In the genomic region with DNA sequence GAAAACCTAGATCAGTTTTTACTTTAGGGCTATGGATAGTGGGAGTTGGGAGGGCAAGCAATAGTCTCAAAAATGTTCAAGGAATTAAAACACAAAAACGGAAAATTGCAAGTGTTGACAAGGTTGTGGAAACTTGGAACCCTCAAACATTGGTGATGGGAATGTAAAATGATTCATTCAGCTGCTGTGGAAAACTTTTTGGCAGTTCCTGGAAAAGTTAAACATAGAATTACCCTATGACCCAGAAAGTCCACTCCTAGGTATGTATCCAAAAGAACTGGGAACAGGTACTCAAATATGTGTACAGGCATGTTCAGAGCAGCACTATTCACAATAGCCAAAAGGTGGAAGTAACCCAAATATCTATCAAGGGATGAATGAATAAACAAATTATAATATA, we compare ENCODE assay signal across 9 cellular contexts. TPM values are rescaled to one million over a fixed set of nuclear protein-coding genes. Genes with fewer than 3 reads are reported as not detected.
DNase-seq lines count a peak whose midpoint lies in the region; ATAC-seq and TF ChIP-seq lines count a peak whose summit lies in the region.
"Had no signal": no experiment of that assay in that cellular context is flagged by ENCODE, and none has a peak within 500 bp of the region (broad histone marks: within the 10 kb centered on the region; RNA-seq: fewer than 3 reads in every experiment).

No MANE protein-coding gene starts in this region.

- TF ChIP-seq CTCF in Calu3 (IDR thresholded peaks at IDR 0.05; ENCODE audit: unreplicated experiment) (no peak), PC-9 (conservative IDR thresholded peaks at IDR 0.05) (no peak)

- H3K4me1 Mint-ChIP-seq in Calu3 (ENCODE audit: low read depth, unreplicated experiment) = peaks cover 28% of the 10 kb centered on the region

- H3F3A ChIP-seq in PC-9 (ENCODE audit: insufficient read depth, low read depth) = peaks cover 36% of the 10 kb centered on the region

- H3K9ac ChIP-seq in endocrine pancreas (ENCODE audit: control insufficient read depth, insufficient read depth, low read length) = no peak overlapping the region

- DNase-seq in Calu3 = no peak
- DNase-seq in PC-9 = no peak
- DNase-seq in H7 = no peak
- DNase-seq in AML-193 (lab: John Stamatoyannopoulos, UW) = no peak
- no peak for DNase-seq in AG08395 (ENCODE audit: low spot score)

- CTCF ChIA-PET in Calu3 (lab: Charles Lee) = interaction anchor here (0.9 kb wide), 1 partner anchor 14 kb away, joined by 3 read pairs; no protein-coding TSS in a partner anchor
- CTCF ChIA-PET in PC-9 (lab: Charles Lee) = no interaction called here

- peak overlapping the region; percentile 94 for H3K27ac Mint-ChIP-seq in Calu3 (ENCODE audit: unreplicated experiment)

- H3K27me3 ChIP-seq in PC-9 (ENCODE audit: insufficient read depth, low read depth) (no peaks in the 10 kb centered on the region), endocrine pancreas (ENCODE audit: control insufficient read depth, insufficient read depth, low read length) (no peaks in the 10 kb centered on the region), neuron (ENCODE audit: insufficient read depth, low read length) (no peaks in the 10 kb centered on the region), H7 (ENCODE audit: control insufficient read depth, insufficient read depth, low read length) (no peaks in the 10 kb centered on the region)

- no peaks in the 10 kb centered on the region for H3K9me2 ChIP-seq in PC-9 (ENCODE audit: insufficient read depth)

- peaks cover 40% of the 10 kb centered on the region for H3K4me1 ChIP-seq in PC-9 (replicated peaks; ENCODE audit: insufficient read depth)
- H3K4me1 ChIP-seq in endocrine pancreas (ENCODE audit: control insufficient read depth, insufficient read depth, low read length) = peaks cover 5% of the 10 kb centered on the region
- H3K4me1 ChIP-seq in neuron (ENCODE audit: insufficient read depth, low read length) = peaks cover 19% of the 10 kb centered on the region

- H3K4me2 ChIP-seq in PC-9 = peak overlapping the region; percentile 89

- peaks cover 29% of the 10 kb centered on the region for H3K79me2 ChIP-seq in PC-9 (ENCODE audit: low read depth)

- peak overlapping the region; percentile 98 for H2AFZ ChIP-seq in PC-9
- peak overlapping the region; percentile 96 for H2AFZ ChIP-seq in neuron (ENCODE audit: low read depth, low read length)

- H3K4me3 ChIP-seq in PC-9 (peak overlapping the region; percentile 96), endocrine pancreas (ENCODE audit: control insufficient read depth, insufficient read depth, low read length) (peak overlapping the region; percentile 84), neuron (ENCODE audit: low read length) (peak overlapping the region; percentile 59), H7 (ENCODE audit: insufficient read depth, low read depth, low read length) (no peak overlapping the region)

- intact Hi-C loops in Calu3 (cut with micrococcal nuclease; ENCODE audit: unreplicated experiment) (loop anchor here (5.0 kb wide), 2 partner anchors 73 to 162 kb away; a partner anchor contains a TSS), PC-9 (cut with micrococcal nuclease; ENCODE audit: unreplicated experiment) (loop anchor here (2.0 to 5.0 kb wide), 3 partner anchors 15 to 603 kb away; a partner anchor contains a TSS)

- peak overlapping the region; percentile 89 for H3K27ac ChIP-seq in PC-9

- H4K20me1 ChIP-seq in PC-9 (ENCODE audit: insufficient read depth) = no peaks in the 10 kb centered on the region

- H3K4me3 Mint-ChIP-seq in Calu3 (ENCODE audit: low read depth, unreplicated experiment) = peak overlapping the region; percentile 73

- no peaks in the 10 kb centered on the region for H3K27me3 Mint-ChIP-seq in Calu3 (ENCODE audit: unreplicated experiment)

- BruUV-seq in Calu3 (replicated peaks; lab: Mats Ljungman, UMichigan) (no TSS peak), PC-9 (replicated peaks; lab: Mats Ljungman, UMichigan) (no TSS peak)

- ATAC-seq in HG03460 (IDR thresholded peaks at IDR 0.05; ENCODE audit: unreplicated experiment) = no peak

- H3K36me3 ChIP-seq in PC-9 (ENCODE audit: low read depth) = no peaks in the 10 kb centered on the region
- H3K36me3 ChIP-seq in endocrine pancreas (ENCODE audit: control insufficient read depth, insufficient read depth, low read length) = no peaks in the 10 kb centered on the region
- peaks cover 2% of the 10 kb centered on the region for H3K36me3 ChIP-seq in neuron (ENCODE audit: insufficient read depth, low read length)
- no peaks in the 10 kb centered on the region for H3K36me3 ChIP-seq in H7 (replicated peaks; ENCODE audit: control insufficient read depth, insufficient read depth, low read length)

- POLR2A ChIA-PET in PC-9 (lab: Charles Lee; ENCODE audit: unreplicated experiment) = interaction anchor here (0.6 kb wide), 1 partner anchor 1194 kb away, joined by 5 read pairs; no protein-coding TSS in a partner anchor

- H3K9me3 Mint-ChIP-seq in Calu3 (ENCODE audit: low read depth, unreplicated experiment) = no peaks in the 10 kb centered on the region

- peaks cover 29% of the 10 kb centered on the region for H3K36me3 Mint-ChIP-seq in Calu3 (ENCODE audit: insufficient read depth, unreplicated experiment)

- H3K9me3 ChIP-seq in PC-9 (ENCODE audit: insufficient read depth, low read depth) (no peaks in the 10 kb centered on the region), endocrine pancreas (ENCODE audit: control insufficient read depth, low read length) (no peaks in the 10 kb centered on the region), neuron (ENCODE audit: low read length) (no peaks in the 10 kb centered on the region)

RNA-seq across cellular contexts. Expression of a gene that starts 1.2 kb away (rescaled TPM):
- 16.3 and 23.5 TPM in 2 replicates for total RNA-seq in Calu3 (2022)
- total RNA-seq in PC-9 (2021) = 40.0 and 53.2 TPM in 2 replicates
- 36.9 and 44.5 TPM in 2 replicates for total RNA-seq in H7 (2014; rRNA removed; shearing (Covaris generic))

RNA-seq across cellular contexts. Expression of a gene that starts 47.2 kb away (rescaled TPM):
- total RNA-seq in Calu3 (2022) (1.7 TPM in 2 replicates), PC-9 (2021) (1.1 and 1.7 TPM in 2 replicates)
- total RNA-seq in H7 (2014; rRNA removed; shearing (Covaris generic)) = 30.6 and 36.9 TPM in 2 replicates
- total RNA-seq: T-helper 1 cell treated with Interleukin-12 subunit alpha and Interleukin-12 subunit beta and Interleukin-4 antibody, amounts not matched to agents 30 ng/mL and 1 ng/mL, for 36 hours had no signal

Comparison
In these comparisons a context has a peak if more than half of its experiments do, and no peak if none do; other contexts are left out.
1. RNA of a gene that starts 47.2 kb away (total RNA-seq): 30.6 to 36.9 TPM in H7; 1.7 TPM in Calu3 and 1.1 to 1.7 TPM in PC-9; every median in the first group is over 10 times any median in the second.